ENCODE assay signal across 11 cellular contexts in genomic region chr11:103035216-103035615, GRCh38. TPM values are rescaled to one million over a fixed set of nuclear protein-coding genes. Genes with fewer than 3 reads are reported as not detected.
DNase-seq lines count a peak whose midpoint lies in the region; TF ChIP-seq lines count a peak whose summit lies in the region.
"Had no signal": no experiment of that assay in that cellular context is flagged by ENCODE, and none has a peak within 500 bp of the region (broad histone marks: within the 10 kb centered on the region; RNA-seq: fewer than 3 reads in every experiment).

No MANE protein-coding gene starts in this region.

- peaks cover 18% of the 10 kb centered on the region for H3K4me1 Mint-ChIP-seq in activated naive CD4-positive, alpha-beta T cell treated with anti-CD3 and anti-CD28 coated beads, Interleukin-2, amount 50 U/mL, for 24 hours
- peaks cover 46% of the 10 kb centered on the region for H3K4me1 Mint-ChIP-seq in HFFc6 (ENCODE audit: low read depth)
- peaks cover 29% of the 10 kb centered on the region for H3K4me1 Mint-ChIP-seq in activated T-helper 1 cell treated with anti-CD3 and anti-CD28 coated beads, Interleukin-12 subunit alpha, Interleukin-12 subunit beta, Interleukin-2, Interleukin-4 antibody, amounts not matched to agents 30 ng/mL and 10 ng/mL and 1 ng/mL, durations not matched to agents 14 hours and 24 hours and 36 hours (ENCODE audit: low read depth)
- H3K4me1 Mint-ChIP-seq in progenitor cell of endocrine pancreas (ENCODE audit: low read depth), result no peaks in the 10 kb centered on the region

- H3K4me3 ChIP-seq in breast epithelium, result no peak overlapping the region

- H3K4me1 ChIP-seq in breast epithelium, result no peaks in the 10 kb centered on the region

- H3K27me3 Mint-ChIP-seq in activated naive CD4-positive, alpha-beta T cell treated with anti-CD3 and anti-CD28 coated beads, Interleukin-2, amount 50 U/mL, for 24 hours, result no peaks in the 10 kb centered on the region
- H3K27me3 Mint-ChIP-seq in HFFc6 (ENCODE audit: insufficient read depth) (peaks cover 3% of the 10 kb centered on the region; the same call in 1 of the 2 replicates), progenitor cell of endocrine pancreas (no peaks in the 10 kb centered on the region)
- no peaks in the 10 kb centered on the region for H3K27me3 Mint-ChIP-seq in activated T-helper 1 cell treated with anti-CD3 and anti-CD28 coated beads, Interleukin-12 subunit alpha, Interleukin-12 subunit beta, Interleukin-2, Interleukin-4 antibody, amounts not matched to agents 30 ng/mL and 10 ng/mL and 1 ng/mL, durations not matched to agents 14 hours and 24 hours and 36 hours (ENCODE audit: insufficient read depth)
- H3K27me3 Mint-ChIP-seq: CD8-positive, alpha-beta memory T cell had no signal

- no peaks in the 10 kb centered on the region for H3K36me3 ChIP-seq in breast epithelium

- no peak overlapping the region for H3K4me3 Mint-ChIP-seq in activated naive CD4-positive, alpha-beta T cell treated with anti-CD3 and anti-CD28 coated beads, Interleukin-2, amount 50 U/mL, for 24 hours
- H3K4me3 Mint-ChIP-seq in HFFc6, result peak overlapping the region; percentile 32
- no peak overlapping the region for H3K4me3 Mint-ChIP-seq in activated T-helper 1 cell treated with anti-CD3 and anti-CD28 coated beads, Interleukin-12 subunit alpha, Interleukin-12 subunit beta, Interleukin-2, Interleukin-4 antibody, amounts not matched to agents 30 ng/mL and 10 ng/mL and 1 ng/mL, durations not matched to agents 14 hours and 24 hours and 36 hours
- no peak overlapping the region for H3K4me3 Mint-ChIP-seq in progenitor cell of endocrine pancreas (ENCODE audit: low read depth)

- no peaks in the 10 kb centered on the region for H3K36me3 Mint-ChIP-seq in activated naive CD4-positive, alpha-beta T cell treated with anti-CD3 and anti-CD28 coated beads, Interleukin-2, amount 50 U/mL, for 24 hours
- H3K36me3 Mint-ChIP-seq in HFFc6 (ENCODE audit: low read depth) (no peaks in the 10 kb centered on the region), progenitor cell of endocrine pancreas (ENCODE audit: insufficient read depth) (no peaks in the 10 kb centered on the region)
- H3K36me3 Mint-ChIP-seq in activated T-helper 1 cell treated with anti-CD3 and anti-CD28 coated beads, Interleukin-12 subunit alpha, Interleukin-12 subunit beta, Interleukin-2, Interleukin-4 antibody, amounts not matched to agents 30 ng/mL and 10 ng/mL and 1 ng/mL, durations not matched to agents 14 hours and 24 hours and 36 hours (ENCODE audit: low read depth), result peaks cover 3% of the 10 kb centered on the region
- H3K36me3 Mint-ChIP-seq: CD8-positive, alpha-beta memory T cell had no signal

- no peak for DNase-seq in activated naive CD4-positive, alpha-beta T cell treated with Interleukin-2 at 50 U/mL for 16 hours
- DNase-seq in HFFc6, result no peak
- DNase-seq in activated T-helper 1 cell treated with anti-CD3 and anti-CD28 coated beads, Interleukin-12 subunit alpha, Interleukin-12 subunit beta, Interleukin-2, Interleukin-4 antibody, amounts not matched to agents 30 ng/mL and 10 ng/mL and 1 ng/mL, durations not matched to agents 14 hours and 24 hours and 36 hours (ENCODE audit: low spot score), result no peak
- DNase-seq in progenitor cell of endocrine pancreas (ENCODE audit: low spot score, unreplicated experiment), result no peak
- no peak for DNase-seq in NCI-H1417 (lab: John Stamatoyannopoulos, UW)
- DNase-seq in breast epithelium (ENCODE audit: low spot score in 2 of 2), result no peak
- DNase-seq: C1 segment of cervical spinal cord, NCI-H524 treated with DMSO at 0.1 percent for 48 hours had no signal

- intact Hi-C loops in activated T-helper 1 cell treated with anti-CD3 and anti-CD28 coated beads, Interleukin-12 subunit alpha, Interleukin-12 subunit beta, Interleukin-2, Interleukin-4 antibody, amounts not matched to agents 30 ng/mL and 10 ng/mL and 1 ng/mL, durations not matched to agents 14 hours and 24 hours and 36 hours (cut with micrococcal nuclease), result loop anchor here (5.0 to 10.0 kb wide), 6 partner anchors 37 to 718 kb away; partner anchors contain the start of genes BIRC2 and BIRC3
- intact Hi-C loops in breast epithelium (cut with DNase I; ENCODE audit: low total_unique reads), result no loop called here

- TF ChIP-seq CTCF in HFFc6 (IDR thresholded peaks at IDR 0.05), result no peak
- no peak for TF ChIP-seq CTCF in progenitor cell of endocrine pancreas (IDR thresholded peaks at IDR 0.05; ENCODE audit: unreplicated experiment)
- TF ChIP-seq CTCF in breast epithelium (IDR thresholded peaks at IDR 0.05), result no peak

- H3K27me3 ChIP-seq in breast epithelium, result no peaks in the 10 kb centered on the region

- H3K27ac Mint-ChIP-seq in activated naive CD4-positive, alpha-beta T cell treated with anti-CD3 and anti-CD28 coated beads, Interleukin-2, amount 50 U/mL, for 24 hours, result peak overlapping the region; percentile 17
- H3K27ac Mint-ChIP-seq in HFFc6 (peak overlapping the region; percentile 38), progenitor cell of endocrine pancreas (peak overlapping the region; percentile 49)
- H3K27ac Mint-ChIP-seq in activated T-helper 1 cell treated with anti-CD3 and anti-CD28 coated beads, Interleukin-12 subunit alpha, Interleukin-12 subunit beta, Interleukin-2, Interleukin-4 antibody, amounts not matched to agents 30 ng/mL and 10 ng/mL and 1 ng/mL, durations not matched to agents 14 hours and 24 hours and 36 hours, result peak overlapping the region; percentile 48

- H3K27ac ChIP-seq in breast epithelium, result no peak overlapping the region
- H3K27ac ChIP-seq: HL-60 had no signal

- TF ChIP-seq POLR2A in breast epithelium (IDR thresholded peaks at IDR 0.05), result no peak

- no peaks in the 10 kb centered on the region for H3K9me3 ChIP-seq in breast epithelium

- no peaks in the 10 kb centered on the region for H3K9me3 Mint-ChIP-seq in activated naive CD4-positive, alpha-beta T cell treated with anti-CD3 and anti-CD28 coated beads, Interleukin-2, amount 50 U/mL, for 24 hours
- H3K9me3 Mint-ChIP-seq in HFFc6, result peaks cover 5% of the 10 kb centered on the region
- H3K9me3 Mint-ChIP-seq in activated T-helper 1 cell treated with anti-CD3 and anti-CD28 coated beads, Interleukin-12 subunit alpha, Interleukin-12 subunit beta, Interleukin-2, Interleukin-4 antibody, amounts not matched to agents 30 ng/mL and 10 ng/mL and 1 ng/mL, durations not matched to agents 14 hours and 24 hours and 36 hours, result peaks cover 5% of the 10 kb centered on the region
- peaks cover 4% of the 10 kb centered on the region for H3K9me3 Mint-ChIP-seq in progenitor cell of endocrine pancreas (ENCODE audit: low read depth)
- H3K9me3 Mint-ChIP-seq: CD8-positive, alpha-beta memory T cell had no signal

RNA-seq across cellular contexts. Expression of gene DCUN1D5, which starts 56.7 kb away (rescaled TPM):
- total RNA-seq in HFFc6 (2021; fragmentation: NEBNext Ultra II Directional; extraction: Animal tissue kit (Norgen Biotek cat#: 25700)), result 10 to 100 TPM; 37.5 to 46.1 (median 40.1) TPM
- 73.9 and 78.9 TPM in 2 replicates for total RNA-seq in activated T-helper 1 cell treated with anti-CD3 and anti-CD28 coated beads, Interleukin-12 subunit alpha, Interleukin-12 subunit beta, Interleukin-2, Interleukin-4 antibody, amounts not matched to agents 30 ng/mL and 10 ng/mL and 1 ng/mL, durations not matched to agents 14 hours and 24 hours and 36 hours
- total RNA-seq in progenitor cell of endocrine pancreas (31.8 and 35.9 TPM in 2 replicates), breast epithelium (10 to 100 TPM; 31.8 to 38.2 (median 36.2) TPM)
